In the genomic region with DNA sequence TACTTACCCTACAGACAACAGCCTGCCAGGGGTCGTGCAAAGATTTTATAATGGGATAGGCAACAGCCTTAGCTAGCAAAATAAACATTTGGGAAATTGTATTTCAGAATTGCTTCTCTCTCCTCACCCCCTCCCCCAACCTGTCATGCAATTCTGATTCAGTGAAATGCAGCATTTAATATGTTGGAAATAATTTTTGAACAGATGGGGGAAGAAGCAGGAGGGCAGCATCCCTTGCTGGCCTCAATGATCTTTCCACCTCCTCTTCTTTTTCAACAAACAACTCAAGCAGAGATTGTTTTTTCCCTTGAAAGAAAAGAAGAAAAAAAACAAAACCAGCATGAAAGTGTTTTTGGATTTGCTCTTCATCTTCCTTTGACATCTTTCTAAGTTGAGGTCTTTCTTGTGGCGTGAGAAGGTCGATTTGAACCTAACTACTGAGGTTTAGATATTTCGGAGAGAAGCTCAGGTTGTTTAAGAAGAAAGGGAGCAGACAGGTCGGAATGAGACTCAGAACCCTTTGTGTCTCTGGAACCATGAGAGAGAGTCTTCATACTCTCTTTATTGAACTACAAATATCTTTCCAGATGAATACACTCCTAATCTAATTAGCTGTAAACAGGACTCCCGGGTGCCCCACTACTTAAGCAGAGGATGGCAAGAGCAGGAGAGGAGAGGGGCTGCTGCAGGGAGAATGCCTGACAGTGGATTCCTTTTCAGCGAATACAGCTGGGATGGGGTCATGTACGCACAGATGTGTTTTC, we compare ENCODE assay signal across 1 cellular context.
TF ChIP-seq lines count a peak whose summit lies in the region.

No MANE protein-coding gene starts in this region.

TF ChIP-seq in GM23338, 12 proteins besides CTCF, POLR2A, EP300 and RAD21 (continued from another document):
- TF ChIP-seq, protein P1, sequence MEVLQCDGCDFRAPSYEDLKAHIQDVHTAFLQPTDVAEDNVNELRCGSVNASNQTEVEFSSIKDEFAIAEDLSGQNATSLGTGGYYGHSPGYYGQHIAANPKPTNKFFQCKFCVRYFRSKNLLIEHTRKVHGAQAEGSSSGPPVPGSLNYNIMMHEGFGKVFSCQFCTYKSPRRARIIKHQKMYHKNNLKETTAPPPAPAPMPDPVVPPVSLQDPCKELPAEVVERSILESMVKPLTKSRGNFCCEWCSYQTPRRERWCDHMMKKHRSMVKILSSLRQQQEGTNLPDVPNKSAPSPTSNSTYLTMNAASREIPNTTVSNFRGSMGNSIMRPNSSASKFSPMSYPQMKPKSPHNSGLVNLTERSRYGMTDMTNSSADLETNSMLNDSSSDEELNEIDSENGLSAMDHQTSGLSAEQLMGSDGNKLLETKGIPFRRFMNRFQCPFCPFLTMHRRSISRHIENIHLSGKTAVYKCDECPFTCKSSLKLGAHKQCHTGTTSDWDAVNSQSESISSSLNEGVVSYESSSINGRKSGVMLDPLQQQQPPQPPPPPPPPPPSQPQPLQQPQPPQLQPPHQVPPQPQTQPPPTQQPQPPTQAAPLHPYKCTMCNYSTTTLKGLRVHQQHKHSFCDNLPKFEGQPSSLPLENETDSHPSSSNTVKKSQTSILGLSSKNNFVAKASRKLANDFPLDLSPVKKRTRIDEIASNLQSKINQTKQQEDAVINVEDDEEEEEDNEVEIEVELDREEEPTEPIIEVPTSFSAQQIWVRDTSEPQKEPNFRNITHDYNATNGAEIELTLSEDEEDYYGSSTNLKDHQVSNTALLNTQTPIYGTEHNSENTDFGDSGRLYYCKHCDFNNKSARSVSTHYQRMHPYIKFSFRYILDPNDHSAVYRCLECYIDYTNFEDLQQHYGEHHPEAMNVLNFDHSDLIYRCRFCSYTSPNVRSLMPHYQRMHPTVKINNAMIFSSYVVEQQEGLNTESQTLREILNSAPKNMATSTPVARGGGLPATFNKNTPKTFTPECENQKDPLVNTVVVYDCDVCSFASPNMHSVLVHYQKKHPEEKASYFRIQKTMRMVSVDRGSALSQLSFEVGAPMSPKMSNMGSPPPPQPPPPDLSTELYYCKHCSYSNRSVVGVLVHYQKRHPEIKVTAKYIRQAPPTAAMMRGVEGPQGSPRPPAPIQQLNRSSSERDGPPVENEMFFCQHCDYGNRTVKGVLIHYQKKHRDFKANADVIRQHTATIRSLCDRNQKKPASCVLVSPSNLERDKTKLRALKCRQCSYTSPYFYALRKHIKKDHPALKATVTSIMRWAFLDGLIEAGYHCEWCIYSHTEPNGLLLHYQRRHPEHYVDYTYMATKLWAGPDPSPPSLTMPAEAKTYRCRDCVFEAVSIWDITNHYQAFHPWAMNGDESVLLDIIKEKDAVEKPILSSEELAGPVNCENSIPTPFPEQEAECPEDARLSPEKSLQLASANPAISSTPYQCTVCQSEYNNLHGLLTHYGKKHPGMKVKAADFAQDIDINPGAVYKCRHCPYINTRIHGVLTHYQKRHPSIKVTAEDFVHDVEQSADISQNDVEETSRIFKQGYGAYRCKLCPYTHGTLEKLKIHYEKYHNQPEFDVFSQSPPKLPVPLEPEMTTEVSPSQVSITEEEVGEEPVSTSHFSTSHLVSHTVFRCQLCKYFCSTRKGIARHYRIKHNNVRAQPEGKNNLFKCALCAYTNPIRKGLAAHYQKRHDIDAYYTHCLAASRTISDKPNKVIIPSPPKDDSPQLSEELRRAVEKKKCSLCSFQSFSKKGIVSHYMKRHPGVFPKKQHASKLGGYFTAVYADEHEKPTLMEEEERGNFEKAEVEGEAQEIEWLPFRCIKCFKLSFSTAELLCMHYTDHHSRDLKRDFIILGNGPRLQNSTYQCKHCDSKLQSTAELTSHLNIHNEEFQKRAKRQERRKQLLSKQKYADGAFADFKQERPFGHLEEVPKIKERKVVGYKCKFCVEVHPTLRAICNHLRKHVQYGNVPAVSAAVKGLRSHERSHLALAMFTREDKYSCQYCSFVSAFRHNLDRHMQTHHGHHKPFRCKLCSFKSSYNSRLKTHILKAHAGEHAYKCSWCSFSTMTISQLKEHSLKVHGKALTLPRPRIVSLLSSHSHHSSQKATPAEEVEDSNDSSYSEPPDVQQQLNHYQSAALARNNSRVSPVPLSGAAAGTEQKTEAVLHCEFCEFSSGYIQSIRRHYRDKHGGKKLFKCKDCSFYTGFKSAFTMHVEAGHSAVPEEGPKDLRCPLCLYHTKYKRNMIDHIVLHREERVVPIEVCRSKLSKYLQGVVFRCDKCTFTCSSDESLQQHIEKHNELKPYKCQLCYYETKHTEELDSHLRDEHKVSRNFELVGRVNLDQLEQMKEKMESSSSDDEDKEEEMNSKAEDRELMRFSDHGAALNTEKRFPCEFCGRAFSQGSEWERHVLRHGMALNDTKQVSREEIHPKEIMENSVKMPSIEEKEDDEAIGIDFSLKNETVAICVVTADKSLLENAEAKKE (CRISPR knock-in tag; IDR thresholded peaks at IDR 0.05), result no peak
- no peak for TF ChIP-seq EZH2phosphoT487 (IDR thresholded peaks at IDR 0.05; ENCODE audit: unreplicated experiment)
- TF ChIP-seq ETS1 (IDR thresholded peaks at IDR 0.05), result no peak
- no peak for TF ChIP-seq REST (IDR thresholded peaks at IDR 0.05; ENCODE audit: unreplicated experiment)
- no peak for TF ChIP-seq STAT1 (IDR thresholded peaks at IDR 0.05; ENCODE audit: unreplicated experiment)
- TF ChIP-seq EZH2 (IDR thresholded peaks at IDR 0.05; ENCODE audit: low read depth, unreplicated experiment), result no peak
